ENCODE assay signal across 25 cellular contexts in the genomic region with DNA sequence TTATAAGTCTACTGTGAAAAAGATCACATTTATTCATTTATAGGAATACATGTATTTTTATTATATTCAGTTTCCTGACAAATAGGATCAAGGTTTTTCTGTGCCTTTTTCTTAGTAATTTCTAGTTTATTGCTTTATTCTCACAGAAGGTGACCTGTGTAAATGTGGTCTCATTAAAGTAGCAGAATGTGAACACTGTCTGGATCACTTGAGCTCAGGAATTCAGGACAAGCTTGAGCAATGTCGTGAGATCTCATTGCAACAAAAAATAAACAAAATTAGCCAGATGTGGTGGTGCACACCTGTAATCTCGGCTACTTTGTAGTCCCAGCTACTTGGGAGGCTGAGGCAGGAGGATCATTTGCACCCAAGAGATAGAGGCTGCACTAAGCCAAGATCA.
"Had no signal": no experiment of that assay in that cellular context is flagged by ENCODE, and none has a peak within 500 bp of the region (broad histone marks: within the 10 kb centered on the region; RNA-seq: fewer than 3 reads in every experiment).

No MANE protein-coding gene starts in this region.

- H3K4me1 ChIP-seq: left lung, lower lobe of right lung, parathyroid adenoma, psoas muscle, right atrium auricular region, spleen, suprapubic skin, uterus had no signal

- H3K27ac ChIP-seq: left lung, lower lobe of right lung, parathyroid adenoma, psoas muscle, right atrium auricular region, spleen, suprapubic skin, thoracic aorta, tibial artery, uterus had no signal

- H3K4me3 ChIP-seq: left lung, lower lobe of right lung, psoas muscle, right atrium auricular region, spleen, suprapubic skin, thoracic aorta, tibial artery, uterus had no signal

- H3K79me2 ChIP-seq: parathyroid adenoma had no signal

- H3K9ac ChIP-seq: parathyroid adenoma had no signal

- FAIRE-seq: islet of Langerhans, kidney, small intestine had no signal

- H3K9me3 ChIP-seq: lower lobe of right lung, psoas muscle, right atrium auricular region, suprapubic skin, thoracic aorta, tibial artery, uterus had no signal

- H3K36me3 ChIP-seq: left lung, lower lobe of right lung, right atrium auricular region, spleen, suprapubic skin, thoracic aorta, tibial artery, uterus had no signal

- H2AFZ ChIP-seq: parathyroid adenoma had no signal

- DNase-seq: hypothalamus; immature natural killer cell; kidney; left cardiac atrium; left lung; lower lobe of right lung; mammary epithelial cell; mesenchymal stem cell; naive thymus-derived CD8-positive, alpha-beta T cell; occipital lobe; psoas muscle; small intestine; spleen; stimulated activated CD4-positive, alpha-beta T cell treated with anti-CD3 and anti-CD28 coated beads, Interleukin-4, amount 100 ng/mL, for 24 hours; stimulated activated naive CD4-positive, alpha-beta T cell; tibial artery; trophoblast cell; uterus had no signal

- ATAC-seq: left cardiac atrium; left lung; lower lobe of right lung; naive thymus-derived CD8-positive, alpha-beta T cell; psoas muscle; sciatic nerve; stimulated activated effector memory CD8-positive, alpha-beta T cell treated with anti-CD3 and anti-CD28 coated beads, Interleukin-12 subunit alpha, Interleukin-12 subunit beta, amount 100 ng/mL, for 72 hours had no signal

- H3K27me3 ChIP-seq: left lung, right atrium auricular region, spleen, suprapubic skin, tibial artery, uterus had no signal
